Comparison of ENCODE assay signal across 11 cellular contexts in genomic region chr3:39448506-39449233, GRCh38. TPM values are rescaled to one million over a fixed set of nuclear protein-coding genes. Genes with fewer than 3 reads are reported as not detected.
DNase-seq lines count a peak whose midpoint lies in the region; ATAC-seq and TF ChIP-seq lines count a peak whose summit lies in the region.
"Had no signal": no experiment of that assay in that cellular context is flagged by ENCODE, and none has a peak within 500 bp of the region (broad histone marks: within the 10 kb centered on the region; RNA-seq: fewer than 3 reads in every experiment).

No MANE protein-coding gene starts in this region.

- H3K4me3 Mint-ChIP-seq in stimulated activated memory B cell treated with anti-CD40 and anti-IgM and Interleukin-4, amounts not matched to agents 10 μg/mL and 1 μg/mL and 100 μg/mL, for 72 hours = no peak overlapping the region
- H3K4me3 Mint-ChIP-seq: B cell; CD4-positive, CD25-positive, alpha-beta regulatory T cell had no signal

- no peaks in the 10 kb centered on the region for H3K9me3 ChIP-seq in transverse colon

- H3K36me3 ChIP-seq in transverse colon = no peaks in the 10 kb centered on the region

- no peak overlapping the region for H3K27ac Mint-ChIP-seq in stimulated activated memory B cell treated with anti-CD40 and anti-IgM and Interleukin-4, amounts not matched to agents 10 μg/mL and 1 μg/mL and 100 μg/mL, for 72 hours
- H3K27ac Mint-ChIP-seq: B cell; CD4-positive, CD25-positive, alpha-beta regulatory T cell had no signal

- H3K27ac ChIP-seq in angular gyrus (ENCODE audit: low read depth, low read length) (peak overlapping the region; percentile 58), layer of hippocampus (ENCODE audit: low read depth, low read length) (peak overlapping the region; percentile 69), transverse colon (peak overlapping the region; percentile 72 to 84 (median 75))

- intact Hi-C loops in transverse colon (cut with DNase I; ENCODE audit: low total_unique reads) = no loop called here

- peaks cover 0 to 30% (median 13%) of the 10 kb centered on the region in 4 donors for H3K4me1 ChIP-seq in transverse colon

- ATAC-seq in GM19395 (IDR thresholded peaks at IDR 0.05; ENCODE audit: unreplicated experiment) (no peak), GM21723 (IDR thresholded peaks at IDR 0.05; ENCODE audit: unreplicated experiment) (no peak)
- ATAC-seq in stimulated activated memory B cell treated with anti-CD40 and anti-IgM and Interleukin-4, amounts not matched to agents 10 μg/mL and 1 μg/mL and 100 μg/mL, for 72 hours = no peak

- peaks cover 6% of the 10 kb centered on the region for H3K4me1 Mint-ChIP-seq in stimulated activated memory B cell treated with anti-CD40 and anti-IgM and Interleukin-4, amounts not matched to agents 10 μg/mL and 1 μg/mL and 100 μg/mL, for 72 hours
- H3K4me1 Mint-ChIP-seq: CD4-positive, CD25-positive, alpha-beta regulatory T cell had no signal

- no peak overlapping the region for H3K4me3 ChIP-seq in transverse colon

- H3K9me3 Mint-ChIP-seq in stimulated activated memory B cell treated with anti-CD40 and anti-IgM and Interleukin-4, amounts not matched to agents 10 μg/mL and 1 μg/mL and 100 μg/mL, for 72 hours = no peaks in the 10 kb centered on the region

- in situ Hi-C loops in transverse colon (cut with MboI; ENCODE audit: low pct_ligation_motif_present in 1 of 4, low pct_unique_long_range_greater_than_20kb in 1 of 4, low sequenced_read_pairs in 3 of 4) = loop anchor here in 2 of 4 donors (10.0 kb wide), 2 partner anchors 46 to 56 kb away; no protein-coding TSS in a partner anchor

- 28 to 50% methylated on average over 5 to 10 of the region's 10 CpGs for WGBS in transverse colon (ENCODE audit: low coverage in 1 of 2), 2 donors

- peak; percentile 10 for DNase-seq in DMS79 treated with DMSO at 0.1 percent for 48 hours (lab: John Stamatoyannopoulos, UW)
- DNase-seq in DMS79 (lab: John Stamatoyannopoulos, UW) = no peak
- DNase-seq in transverse colon = peak; percentile 38

- no peak for TF ChIP-seq POLR2A in transverse colon (IDR thresholded peaks at IDR 0.05)

- no peaks in the 10 kb centered on the region for H3K36me3 Mint-ChIP-seq in stimulated activated memory B cell treated with anti-CD40 and anti-IgM and Interleukin-4, amounts not matched to agents 10 μg/mL and 1 μg/mL and 100 μg/mL, for 72 hours
- H3K36me3 Mint-ChIP-seq: CD4-positive, CD25-positive, alpha-beta regulatory T cell had no signal

- TF ChIP-seq EP300 in transverse colon (IDR thresholded peaks at IDR 0.05; ENCODE audit: low read depth) = no peak

- H3K27me3 Mint-ChIP-seq in stimulated activated memory B cell treated with anti-CD40 and anti-IgM and Interleukin-4, amounts not matched to agents 10 μg/mL and 1 μg/mL and 100 μg/mL, for 72 hours = peaks cover 28% of the 10 kb centered on the region

- H3K27me3 ChIP-seq in layer of hippocampus (ENCODE audit: control insufficient read depth, insufficient read depth, low read length) (no peaks in the 10 kb centered on the region), transverse colon (no peaks in the 10 kb centered on the region)

- no peak for TF ChIP-seq CTCF in transverse colon (IDR thresholded peaks at IDR 0.05)

RNA-seq across cellular contexts. Expression of gene MOBP, which starts 18.8 kb away (rescaled TPM):
- 1 to 10 TPM in 2 of 4 donors, under 1 TPM in 1, not detected in 1; 0.27 to 5.2 (median 1.3) TPM for total RNA-seq in transverse colon
- total RNA-seq: B cell; CD4-positive, CD25-positive, alpha-beta regulatory T cell; Daoy had no signal

RNA-seq across cellular contexts. Expression of gene RPSA, which starts 42.1 kb away (rescaled TPM):
- total RNA-seq in transverse colon = 1,000 to 10,000 TPM in 1 of 4 donors, 100 to 1,000 TPM in 3; 460 to 1,003 (median 843) TPM
